Comparison of ENCODE assay signal across 13 cellular contexts in the genomic region with DNA sequence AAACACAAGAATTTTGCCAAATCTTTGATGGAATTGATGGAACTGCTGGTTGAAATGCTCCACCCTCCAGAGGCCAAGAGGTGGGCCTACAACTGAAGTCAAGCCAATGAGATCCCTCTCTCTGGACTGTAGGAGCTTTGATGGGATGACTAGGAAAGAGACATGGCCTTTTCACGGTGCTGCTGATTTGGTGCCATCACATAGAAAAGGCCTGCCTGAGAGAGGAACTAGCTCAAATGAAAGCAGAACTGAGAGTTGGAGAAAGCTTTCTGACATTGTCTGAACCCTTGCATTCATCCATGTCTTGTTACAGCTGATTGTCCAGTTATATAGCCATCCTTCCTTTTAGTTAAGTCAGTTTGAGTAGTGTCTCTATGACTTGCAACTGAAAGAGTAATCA.
DNase-seq lines count a peak whose midpoint lies in the region; ATAC-seq and TF ChIP-seq lines count a peak whose summit lies in the region.
"Had no signal": no experiment of that assay in that cellular context is flagged by ENCODE, and none has a peak within 500 bp of the region (broad histone marks: within the 10 kb centered on the region; RNA-seq: fewer than 3 reads in every experiment).

No MANE protein-coding gene starts in this region.

- no peak overlapping the region for H3K4me3 ChIP-seq in left ventricle myocardium inferior
- H3K4me3 ChIP-seq: hepatocyte, psoas muscle had no signal

- intact Hi-C loops in left ventricle myocardium inferior (cut with micrococcal nuclease), result no loop called here

- no peaks in the 10 kb centered on the region for H3K4me1 ChIP-seq in left ventricle myocardium inferior
- H3K4me1 ChIP-seq: psoas muscle had no signal

- H3K27me3 ChIP-seq in left ventricle myocardium inferior (ENCODE audit: low read depth), result no peaks in the 10 kb centered on the region
- H3K27me3 ChIP-seq: hepatocyte had no signal

- no peak for TF ChIP-seq CTCF in left ventricle myocardium inferior (IDR thresholded peaks at IDR 0.05; ENCODE audit: borderline replicate concordance)

- no peak overlapping the region for H3K27ac ChIP-seq in left ventricle myocardium inferior (replicated peaks)
- H3K27ac ChIP-seq: hepatocyte, psoas muscle had no signal

- H3K36me3 ChIP-seq in left ventricle myocardium inferior, result no peaks in the 10 kb centered on the region

- H3K9me3 ChIP-seq in left ventricle myocardium inferior (replicated peaks), result no peaks in the 10 kb centered on the region
- H3K9me3 ChIP-seq: psoas muscle had no signal

- peak; percentile 36 for DNase-seq in globus pallidus (ENCODE audit: low spot score)
- no peak for DNase-seq in left ventricle myocardium inferior
- DNase-seq in NCI-H82 (lab: John Stamatoyannopoulos, UW), result no peak
- DNase-seq in COLO668 (lab: John Stamatoyannopoulos, UW; ENCODE audit: unreplicated experiment), result no peak
- no peak for DNase-seq in NOMO-1 treated with DMSO at 0.1 percent for 48 hours (lab: John Stamatoyannopoulos, UW; ENCODE audit: unreplicated experiment)
- DNase-seq: effector memory CD8-positive, alpha-beta T cell; NCI-H1417 treated with DMSO at 0.1 percent for 48 hours; psoas muscle; T-helper 1 cell had no signal

- ATAC-seq in GM18909 (IDR thresholded peaks at IDR 0.05; ENCODE audit: poor library complexity, unreplicated experiment), result peak; percentile 89
- peak; percentile 77 for ATAC-seq in GM21619 (IDR thresholded peaks at IDR 0.05; ENCODE audit: unreplicated experiment)
- ATAC-seq in HG03159 (IDR thresholded peaks at IDR 0.05; ENCODE audit: unreplicated experiment), result peak; percentile 91
- ATAC-seq: effector memory CD8-positive, alpha-beta T cell; psoas muscle had no signal
